In the genomic region with DNA sequence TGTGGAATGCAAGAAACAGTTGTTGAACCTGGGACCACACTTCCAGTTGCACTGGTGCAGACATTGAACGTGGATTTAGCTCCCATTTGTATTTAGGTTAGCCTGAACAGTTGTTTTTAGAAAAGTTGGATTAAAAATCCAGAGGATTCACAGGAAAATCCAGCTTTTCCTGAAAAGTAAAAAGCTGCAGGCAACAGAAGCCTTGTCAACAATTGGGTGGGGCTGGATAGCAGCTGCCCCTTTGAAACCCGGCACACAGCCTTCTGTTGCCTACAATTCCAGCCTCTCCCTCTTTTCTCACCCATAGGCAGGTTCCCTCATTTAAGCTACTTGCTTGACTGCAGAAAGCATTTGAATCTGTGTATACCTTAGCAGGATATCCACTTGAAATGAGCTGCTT, we compare ENCODE assay signal across 20 cellular contexts.
DNase-seq lines count a peak whose midpoint lies in the region; ATAC-seq and TF ChIP-seq lines count a peak whose summit lies in the region.
"Had no signal": no experiment of that assay in that cellular context is flagged by ENCODE, and none has a peak within 500 bp of the region (broad histone marks: within the 10 kb centered on the region; RNA-seq: fewer than 3 reads in every experiment).

No MANE protein-coding gene starts in this region.

- no peak for TF ChIP-seq EP300 in tibial nerve (IDR thresholded peaks at IDR 0.05)

- peaks cover 18% of the 10 kb centered on the region for H3K36me3 Mint-ChIP-seq in CD4-positive, alpha-beta T cell (ENCODE audit: low read depth)
- peaks cover 4% of the 10 kb centered on the region for H3K36me3 Mint-ChIP-seq in nephron progenitor cell (ENCODE audit: low read depth)
- H3K36me3 Mint-ChIP-seq: activated naive CD8-positive, alpha-beta T cell treated with anti-CD3 and anti-CD28 coated beads, Interleukin-2, amount 10 ng/mL, durations not matched to agents 7 days and 5 days had no signal

- H2AFZ ChIP-seq in Loucy (ENCODE audit: low read length) (no peak overlapping the region), SU-DHL-6 (ENCODE audit: low read depth, low read length, severe bottlenecking) (no peak overlapping the region)

- H3K4me3 ChIP-seq in Loucy (ENCODE audit: low read length, poor library complexity, severe bottlenecking), result no peak overlapping the region
- no peak overlapping the region for H3K4me3 ChIP-seq in SU-DHL-6 (ENCODE audit: insufficient read depth, low read length, poor library complexity, severe bottlenecking)
- no peak overlapping the region for H3K4me3 ChIP-seq in tibial nerve
- H3K4me3 ChIP-seq: cardiac muscle cell, lung, skin epidermis had no signal

- no peak for DNase-seq in CD4-positive, alpha-beta T cell
- DNase-seq in nephron progenitor cell (no peak), tibial nerve (ENCODE audit: low spot score in 2 of 2) (no peak), epidermal melanocyte (ENCODE audit: insufficient read length, low spot score) (no peak)
- DNase-seq in activated naive CD4-positive, alpha-beta T cell treated with Interleukin-2 at 50 U/mL for 16 hours, result no peak
- DNase-seq: activated naive CD8-positive, alpha-beta T cell treated with anti-CD3 and anti-CD28 coated beads, Interleukin-2, amount 10 ng/mL, durations not matched to agents 7 days and 5 days; activated T-cell treated with anti-CD3 and anti-CD28 coated beads for 4 hours; AML-193; DND-41; foreskin melanocyte; NCI-H1105; stimulated activated naive CD8-positive, alpha-beta T cell treated with anti-CD3 and anti-CD28 coated beads, Interleukin-15, Interleukin-2, amounts not matched to agents 100 U/mL and 50 U/mL, for 24 hours; T-helper 2 cell had no signal

- peaks cover 13% of the 10 kb centered on the region for H3K27me3 Mint-ChIP-seq in CD4-positive, alpha-beta T cell
- no peaks in the 10 kb centered on the region for H3K27me3 Mint-ChIP-seq in nephron progenitor cell (ENCODE audit: low read depth, poor library complexity)
- H3K27me3 Mint-ChIP-seq: activated naive CD8-positive, alpha-beta T cell treated with anti-CD3 and anti-CD28 coated beads, Interleukin-2, amount 10 ng/mL, durations not matched to agents 7 days and 5 days had no signal

- no peaks in the 10 kb centered on the region for H3K9me3 ChIP-seq in CD4-positive, alpha-beta T cell (ENCODE audit: control insufficient read depth, low read length)
- no peaks in the 10 kb centered on the region for H3K9me3 ChIP-seq in Loucy (ENCODE audit: insufficient read depth, low read depth, low read length)
- H3K9me3 ChIP-seq in SU-DHL-6 (ENCODE audit: insufficient read depth, low read length), result no peaks in the 10 kb centered on the region
- no peaks in the 10 kb centered on the region for H3K9me3 ChIP-seq in tibial nerve

- no peak for ATAC-seq in CD4-positive, alpha-beta T cell (ENCODE audit: poor library complexity)
- no peak for ATAC-seq in HG02852 (IDR thresholded peaks at IDR 0.05; ENCODE audit: unreplicated experiment)
- ATAC-seq: Right ventricle myocardium inferior; stimulated activated naive CD8-positive, alpha-beta T cell treated with anti-CD3 and anti-CD28 coated beads, Interleukin-15, Interleukin-2, amounts not matched to agents 100 U/mL and 50 U/mL, for 24 hours had no signal

- H3K36me3 ChIP-seq in Loucy (ENCODE audit: insufficient read depth, low read length) (no peaks in the 10 kb centered on the region), SU-DHL-6 (ENCODE audit: low read length) (no peaks in the 10 kb centered on the region), tibial nerve (no peaks in the 10 kb centered on the region)
- H3K36me3 ChIP-seq: cardiac muscle cell had no signal

- CTCF ChIA-PET in CD4-positive, alpha-beta T cell (lab: Charles Lee), result no interaction called here

- H3K27ac Mint-ChIP-seq in CD4-positive, alpha-beta T cell, result peak overlapping the region; percentile 100
- H3K27ac Mint-ChIP-seq in nephron progenitor cell, result peak overlapping the region; percentile 86
- H3K27ac Mint-ChIP-seq: activated naive CD8-positive, alpha-beta T cell treated with anti-CD3 and anti-CD28 coated beads, Interleukin-2, amount 10 ng/mL, durations not matched to agents 7 days and 5 days had no signal

- no peak overlapping the region for H3K4me2 ChIP-seq in Loucy (ENCODE audit: low read depth, low read length, poor library complexity, severe bottlenecking)
- H3K4me2 ChIP-seq in SU-DHL-6 (ENCODE audit: low read depth, low read length, poor library complexity, severe bottlenecking), result no peak overlapping the region

- H3K9me2 ChIP-seq in Loucy (replicated peaks; ENCODE audit: low read depth, low read length) (no peaks in the 10 kb centered on the region), SU-DHL-6 (replicated peaks; ENCODE audit: insufficient read depth, low read length) (no peaks in the 10 kb centered on the region)

- intact Hi-C loops in CD4-positive, alpha-beta T cell (cut with DNase I, micrococcal nuclease), result loop anchor here (5.0 to 10.0 kb wide), 5 partner anchors 230 to 962 kb away; no protein-coding TSS in a partner anchor

- H3K79me2 ChIP-seq in Loucy (ENCODE audit: insufficient read depth, low read length), result peaks cover 10% of the 10 kb centered on the region; the same call in 1 of the 2 replicates
- H3K79me2 ChIP-seq in SU-DHL-6 (ENCODE audit: insufficient read depth, low read length), result no peaks in the 10 kb centered on the region

- TF ChIP-seq POLR2A in tibial nerve (IDR thresholded peaks at IDR 0.05), result no peak

- H3K27ac ChIP-seq in CD4-positive, alpha-beta T cell (ENCODE audit: low read depth, low read length), result no peak overlapping the region
- H3K27ac ChIP-seq in SU-DHL-6 (ENCODE audit: low read depth, low read length), result peak overlapping the region; percentile 97; the same call in 1 of the 2 replicates
- H3K27ac ChIP-seq in tibial nerve, result no peak overlapping the region
- H3K27ac ChIP-seq: cardiac muscle cell had no signal

- H3F3A ChIP-seq in Loucy (ENCODE audit: low read depth) (peaks cover 4% of the 10 kb centered on the region; the same call in 1 of the 2 replicates), SU-DHL-6 (ENCODE audit: insufficient read depth) (peaks cover 50% of the 10 kb centered on the region)

- no peak for TF ChIP-seq CTCF in CD4-positive, alpha-beta T cell (IDR thresholded peaks at IDR 0.05)
- no peak for TF ChIP-seq CTCF in Loucy (conservative IDR thresholded peaks at IDR 0.05; ENCODE audit: low read length)
- TF ChIP-seq CTCF in SU-DHL-6 (IDR thresholded peaks at IDR 0.05; ENCODE audit: insufficient read depth, low read length, poor library complexity, severe bottlenecking), result no peak
- TF ChIP-seq CTCF in nephron progenitor cell (IDR thresholded peaks at IDR 0.05), result no peak
- TF ChIP-seq CTCF in tibial nerve (IDR thresholded peaks at IDR 0.05), result no peak

- no peaks in the 10 kb centered on the region for H3K9me3 Mint-ChIP-seq in CD4-positive, alpha-beta T cell
- H3K9me3 Mint-ChIP-seq in nephron progenitor cell, result peaks cover 10% of the 10 kb centered on the region
- H3K9me3 Mint-ChIP-seq: activated naive CD8-positive, alpha-beta T cell treated with anti-CD3 and anti-CD28 coated beads, Interleukin-2, amount 10 ng/mL, durations not matched to agents 7 days and 5 days had no signal

- peak overlapping the region; percentile 34 for H3K4me3 Mint-ChIP-seq in CD4-positive, alpha-beta T cell
- H3K4me3 Mint-ChIP-seq in nephron progenitor cell, result no peak overlapping the region
- H3K4me3 Mint-ChIP-seq: activated naive CD8-positive, alpha-beta T cell treated with anti-CD3 and anti-CD28 coated beads, Interleukin-2, amount 10 ng/mL, durations not matched to agents 7 days and 5 days had no signal

- H4K20me1 ChIP-seq in Loucy (ENCODE audit: insufficient read depth, low read length, poor library complexity, severe bottlenecking) (no peaks in the 10 kb centered on the region), SU-DHL-6 (ENCODE audit: low read depth, low read length) (no peaks in the 10 kb centered on the region)

- H3K27me3 ChIP-seq in CD4-positive, alpha-beta T cell (ENCODE audit: control insufficient read depth, insufficient read depth, low read length), result no peaks in the 10 kb centered on the region
- H3K27me3 ChIP-seq in Loucy (ENCODE audit: insufficient read depth, low read length, poor library complexity, severe bottlenecking), result no peaks in the 10 kb centered on the region
- no peaks in the 10 kb centered on the region for H3K27me3 ChIP-seq in SU-DHL-6 (ENCODE audit: low read length)
- H3K27me3 ChIP-seq in tibial nerve, result no peaks in the 10 kb centered on the region
- H3K27me3 ChIP-seq: cardiac muscle cell had no signal

- 62 to 66% methylated on average over 2 of the region's 2 CpGs for WGBS in tibial nerve, 2 donors

- H3K4me1 ChIP-seq in Loucy (ENCODE audit: insufficient read depth, low read length, poor library complexity, severe bottlenecking) (peaks cover 60% of the 10 kb centered on the region), tibial nerve (peaks cover 0 to 46% (median 26%) of the 10 kb centered on the region in 4 donors)

- POLR2A ChIA-PET in CD4-positive, alpha-beta T cell (lab: Charles Lee), result interaction anchor here (10.8 kb wide), 1 partner anchor 165 kb away, joined by 523 read pairs; a partner anchor contains a TSS

- peak overlapping the region; percentile 82 for H3K9ac ChIP-seq in Loucy (ENCODE audit: low read depth, low read length, poor library complexity, severe bottlenecking)
- no peak overlapping the region for H3K9ac ChIP-seq in SU-DHL-6 (ENCODE audit: low read length)

- H3K4me1 Mint-ChIP-seq in CD4-positive, alpha-beta T cell (ENCODE audit: low read depth), result peaks cover 43% of the 10 kb centered on the region
- peaks cover 60% of the 10 kb centered on the region for H3K4me1 Mint-ChIP-seq in nephron progenitor cell
